ENCODE assay signal across 1 cellular context in the genomic region with DNA sequence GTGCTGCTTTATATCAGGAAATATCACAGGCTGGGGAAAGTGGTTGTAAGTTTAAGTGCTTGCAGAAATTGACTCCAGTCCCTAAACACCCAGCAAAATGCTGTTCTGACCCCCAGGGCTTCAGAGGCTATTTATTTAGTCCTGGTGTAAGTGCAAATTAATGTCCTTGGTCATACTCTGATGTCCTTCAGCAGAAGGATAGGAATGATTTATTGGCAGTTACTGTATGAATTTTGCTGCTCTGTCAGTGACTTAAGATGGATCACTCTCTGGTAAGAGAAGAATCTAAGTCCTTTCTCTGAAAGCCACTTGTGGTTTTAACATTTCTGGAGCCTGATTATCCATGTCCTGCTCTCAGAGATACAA.
TF ChIP-seq lines count a peak whose summit lies in the region.

No MANE protein-coding gene starts in this region.

TF ChIP-seq in K562, 482 proteins besides CTCF, POLR2A, EP300 and RAD21 (continued from another document):
- TF ChIP-seq, protein P1, sequence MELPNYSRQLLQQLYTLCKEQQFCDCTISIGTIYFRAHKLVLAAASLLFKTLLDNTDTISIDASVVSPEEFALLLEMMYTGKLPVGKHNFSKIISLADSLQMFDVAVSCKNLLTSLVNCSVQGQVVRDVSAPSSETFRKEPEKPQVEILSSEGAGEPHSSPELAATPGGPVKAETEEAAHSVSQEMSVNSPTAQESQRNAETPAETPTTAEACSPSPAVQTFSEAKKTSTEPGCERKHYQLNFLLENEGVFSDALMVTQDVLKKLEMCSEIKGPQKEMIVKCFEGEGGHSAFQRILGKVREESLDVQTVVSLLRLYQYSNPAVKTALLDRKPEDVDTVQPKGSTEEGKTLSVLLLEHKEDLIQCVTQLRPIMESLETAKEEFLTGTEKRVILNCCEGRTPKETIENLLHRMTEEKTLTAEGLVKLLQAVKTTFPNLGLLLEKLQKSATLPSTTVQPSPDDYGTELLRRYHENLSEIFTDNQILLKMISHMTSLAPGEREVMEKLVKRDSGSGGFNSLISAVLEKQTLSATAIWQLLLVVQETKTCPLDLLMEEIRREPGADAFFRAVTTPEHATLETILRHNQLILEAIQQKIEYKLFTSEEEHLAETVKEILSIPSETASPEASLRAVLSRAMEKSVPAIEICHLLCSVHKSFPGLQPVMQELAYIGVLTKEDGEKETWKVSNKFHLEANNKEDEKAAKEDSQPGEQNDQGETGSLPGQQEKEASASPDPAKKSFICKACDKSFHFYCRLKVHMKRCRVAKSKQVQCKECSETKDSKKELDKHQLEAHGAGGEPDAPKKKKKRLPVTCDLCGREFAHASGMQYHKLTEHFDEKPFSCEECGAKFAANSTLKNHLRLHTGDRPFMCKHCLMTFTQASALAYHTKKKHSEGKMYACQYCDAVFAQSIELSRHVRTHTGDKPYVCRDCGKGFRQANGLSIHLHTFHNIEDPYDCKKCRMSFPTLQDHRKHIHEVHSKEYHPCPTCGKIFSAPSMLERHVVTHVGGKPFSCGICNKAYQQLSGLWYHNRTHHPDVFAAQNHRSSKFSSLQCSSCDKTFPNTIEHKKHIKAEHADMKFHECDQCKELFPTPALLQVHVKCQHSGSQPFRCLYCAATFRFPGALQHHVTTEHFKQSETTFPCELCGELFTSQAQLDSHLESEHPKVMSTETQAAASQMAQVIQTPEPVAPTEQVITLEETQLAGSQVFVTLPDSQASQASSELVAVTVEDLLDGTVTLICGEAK (IDR thresholded peaks at IDR 0.05) = no peak
- TF ChIP-seq, protein P1 (CRISPR knock-in tag; IDR thresholded peaks at IDR 0.05) = no peak
- no peak for TF ChIP-seq NRF1 (conservative IDR thresholded peaks at IDR 0.05 in 1 of 2, IDR thresholded peaks at IDR 0.05 in 1 of 2)
- TF ChIP-seq NR2C1 (IDR thresholded peaks at IDR 0.05) = no peak
- no peak for TF ChIP-seq NR2C1 (tag; IDR thresholded peaks at IDR 0.05)
